ENCODE assay signal across 10 cellular contexts in genomic region chr2:74439373-74440004, GRCh38. TPM values are rescaled to one million over a fixed set of nuclear protein-coding genes. Genes with fewer than 3 reads are reported as not detected.
A peak's percentile ranks its signal among the peaks of the same experiment; 100 is the strongest.
DNase-seq lines count a peak whose midpoint lies in the region; ATAC-seq, FAIRE-seq and TF ChIP-seq lines count a peak whose summit lies in the region.
"Had no signal": no experiment of that assay in that cellular context is flagged by ENCODE, and none has a peak within 500 bp of the region (broad histone marks: within the 10 kb centered on the region; RNA-seq: fewer than 3 reads in every experiment).

No MANE protein-coding gene starts in this region.

- no peak for TF ChIP-seq POLR2A in GM12878 (IDR thresholded peaks at IDR 0.05; ENCODE audit: low read depth, low read length)
- TF ChIP-seq POLR2A in stomach (IDR thresholded peaks at IDR 0.05) = no peak

- SMC1A ChIA-PET in GM12878 (lab: Charles Lee; ENCODE audit: uncharacterized antibody, unreplicated experiment) = interaction anchor here (0.6 to 2.0 kb wide), 8 partner anchors 8 to 132 kb away, joined by 3 to 8 read pairs (median 4); partner anchors contain the start of genes C2orf81, INO80B, MRPL53 and WBP1

- peak overlapping the region; percentile 95 for H3K4me3 Mint-ChIP-seq in HFFc6

- no peak for ATAC-seq in GM12878

- H3K27ac Mint-ChIP-seq in HFFc6 = peak overlapping the region; percentile 74

- peak overlapping the region; percentile 59; the same call in 1 of the 2 replicates for H2AFZ ChIP-seq in GM12878 (ENCODE audit: control insufficient read depth, low read depth, low read length)

- WGBS in GM12878 (ENCODE audit: insufficient coverage, insufficient replicate concordance, low lambda C conversion rate, missing lambda C conversion rate) = 78% methylated on average over 8 of the region's 8 CpGs
- 19 to 27% (median 25%) methylated on average over 8 of the region's 8 CpGs for WGBS in stomach, 5 donors

- no peaks in the 10 kb centered on the region for H4K20me1 ChIP-seq in GM12878 (ENCODE audit: control insufficient read depth, insufficient read depth)

- no peak for DNase-seq in HFFc6
- DNase-seq in GM12878 (ENCODE audit: low read depth, low spot score) = no peak
- no peak for DNase-seq in stomach
- DNase-seq in GM19239 (ENCODE audit: insufficient read length, low spot score) = no peak
- DNase-seq in cerebellar nuclear complex (lab: John Stamatoyannopoulos, UW) = no peak
- DNase-seq in NOMO-1 treated with DMSO at 0.1 percent for 48 hours (lab: John Stamatoyannopoulos, UW; ENCODE audit: unreplicated experiment) = no peak
- DNase-seq in SIG-M5 (lab: John Stamatoyannopoulos, UW) = no peak
- DNase-seq: NCI-H2107 had no signal

- peaks cover 2 to 10% of the 10 kb centered on the region in 2 experiments; a peak in 3 of 4 replicates for H3K27me3 ChIP-seq in GM12878 (replicated peaks in 1 of 2; ENCODE audit: control insufficient read depth in 2 of 2, insufficient read depth in 2 of 2, low read length in 1 of 2)
- H3K27me3 ChIP-seq in layer of hippocampus (ENCODE audit: control insufficient read depth, insufficient read depth, low read length) = no peaks in the 10 kb centered on the region
- H3K27me3 ChIP-seq in stomach = peaks cover 0 to 37% (median 7%) of the 10 kb centered on the region in 3 donors

- no peaks in the 10 kb centered on the region for H3K9me3 ChIP-seq in GM12878 (replicated peaks; ENCODE audit: control insufficient read depth, insufficient read depth, low read length)
- H3K9me3 ChIP-seq in stomach = no peaks in the 10 kb centered on the region
- H3K9me3 ChIP-seq: neutrophil had no signal

- no peak for TF ChIP-seq EP300 in GM12878 (IDR thresholded peaks at IDR 0.05; ENCODE audit: borderline replicate concordance in 1 of 2, control insufficient read depth in 1 of 2, low read depth in 2 of 2, low read length in 2 of 2)
- TF ChIP-seq EP300 in stomach (IDR thresholded peaks at IDR 0.05) = no peak

- no peaks in the 10 kb centered on the region for H3K36me3 Mint-ChIP-seq in HFFc6 (ENCODE audit: low read depth)

- intact Hi-C loops in GM12878 (cut with micrococcal nuclease; ENCODE audit: unreplicated experiment) (no loop called here), stomach (cut with DNase I; ENCODE audit: low total_unique reads) (no loop called here)

- BruUV-seq in GM12878 (replicated peaks; lab: Mats Ljungman, UMichigan) = no TSS peak

- H3K4me2 ChIP-seq in GM12878 (ENCODE audit: control insufficient read depth, insufficient read depth) = peak overlapping the region; percentile 81

- CTCF ChIA-PET in GM12878 (lab: Yijun Ruan, JAX) = interaction anchor here (0.8 to 2.5 kb wide), 7 partner anchors 8 to 149 kb away, joined by 3 to 12 read pairs (median 3); partner anchors contain the start of genes C2orf81, INO80B, MRPL53 and WDR54

- no peaks in the 10 kb centered on the region; the same call in 1 of the 2 replicates for H3K27me3 Mint-ChIP-seq in HFFc6 (ENCODE audit: insufficient read depth)

- POLR2A ChIA-PET in GM12878 (lab: Charles Lee) = interaction anchor here (0.5 to 3.4 kb wide), 11 partner anchors 8 to 1381 kb away, joined by 3 to 29 read pairs (median 7); partner anchors contain the start of genes C2orf81, INO80B, MOGS and MRPL53

- no peak for TF ChIP-seq RAD21 in GM12878 (IDR thresholded peaks at IDR 0.05; ENCODE audit: insufficient read depth, low read depth, low read length)

- no peaks in the 10 kb centered on the region; the same call in 1 of the 2 replicates for H3K79me2 ChIP-seq in GM12878 (ENCODE audit: control insufficient read depth, insufficient read depth, low read length)

- FAIRE-seq in GM12878 (lab: Jason Lieb, UNC) = peak; percentile 23
- FAIRE-seq in GM19239 (lab: Jason Lieb, UNC) = no peak

- peaks cover 48% of the 10 kb centered on the region for H3K4me1 Mint-ChIP-seq in HFFc6 (ENCODE audit: low read depth)

- RAD21 ChIA-PET in GM12878 (lab: Charles Lee; ENCODE audit: unreplicated experiment) = interaction anchor here (0.7 to 2.3 kb wide), 9 partner anchors 11 to 132 kb away, joined by 3 to 13 read pairs (median 5); partner anchors contain the start of genes C2orf81, INO80B, MRPL53 and WDR54

- TF ChIP-seq CTCF in HFFc6 (IDR thresholded peaks at IDR 0.05) (no peak), GM12878 (IDR thresholded peaks at IDR 0.05 in 2 of 3, conservative IDR thresholded peaks at IDR 0.05 in 1 of 3; ENCODE audit: control insufficient read depth in 2 of 3, extremely low read depth in 1 of 3, insufficient read depth in 1 of 3, low read depth in 3 of 3, low read length in 3 of 3) (no peak), stomach (IDR thresholded peaks at IDR 0.05) (no peak)

- H3K36me3 ChIP-seq in GM12878 (ENCODE audit: control insufficient read depth in 2 of 2, insufficient read depth in 2 of 2, low read length in 1 of 2) = no peaks in the 10 kb centered on the region
- peaks cover 0 to 3% (median 0%) of the 10 kb centered on the region in 4 donors for H3K36me3 ChIP-seq in stomach
- H3K36me3 ChIP-seq: neutrophil had no signal

- no peaks in the 10 kb centered on the region for H3K9me3 Mint-ChIP-seq in HFFc6

- H3K4me1 ChIP-seq in GM12878 (ENCODE audit: control insufficient read depth, insufficient read depth, low read length) (peaks cover 23% of the 10 kb centered on the region), stomach (peaks cover 22 to 72% (median 48%) of the 10 kb centered on the region in 4 donors)

- in situ Hi-C loops in GM12878 (cut with MboI) = no loop called here

- H3K4me3 ChIP-seq in GM12878 = peak overlapping the region; percentile 61; the same call in 1 of the 2 replicates
- H3K4me3 ChIP-seq in stomach = peak overlapping the region; percentile 48 to 56 (median 54)

- H3K27ac ChIP-seq in GM12878 (ENCODE audit: control insufficient read depth, insufficient read depth) (no peak overlapping the region), layer of hippocampus (ENCODE audit: low read depth, low read length) (peak overlapping the region; percentile 95), stomach (peak overlapping the region in 4 of 5 donors; percentile 85 to 93 (median 88))
- H3K27ac ChIP-seq: neutrophil had no signal

- H3K9ac ChIP-seq in GM12878 (ENCODE audit: control insufficient read depth, insufficient read depth, low read length) = peak overlapping the region; percentile 62; the same call in 1 of the 2 replicates

RNA-seq across cellular contexts. Expression of gene RTKN, which starts 2.2 kb away (rescaled TPM):
- total RNA-seq in HFFc6 (2021; fragmentation: NEBNext Ultra II Directional; extraction: Animal tissue kit (Norgen Biotek cat#: 25700)) = 10 to 100 TPM; 12.7 to 14.8 (median 13.6) TPM
- 22.6 and 24.7 TPM in 2 replicates for total RNA-seq in GM12878 (2013; cell fraction: nucleolus; rRNA removed)
- total RNA-seq in GM12878 (2014; rRNA removed) = 8.7 and 9.4 TPM in 2 replicates
- total RNA-seq in GM12878 (2014; rRNA removed; fragmentation: Illumina TruSeq; extraction: Trizol) = 4.0 and 5.4 TPM in 2 replicates
- 11.9 and 12.3 TPM in 2 replicates for total RNA-seq in GM12878 (2021)
- 3.7 TPM for polyA plus RNA-seq in GM12878 (2011; ENCODE audit: low read depth)
- 1.8 and 3.2 TPM in 2 replicates for polyA plus RNA-seq in GM12878 (2011; rRNA removed)
- 2.9 and 4.0 TPM in 2 replicates for polyA plus RNA-seq in GM12878 (2011; cell fraction: cytosol; rRNA removed)
- polyA plus RNA-seq in GM12878 (2011; cell fraction: nucleus; rRNA removed) = 14.3 and 20.0 TPM in 2 replicates
- polyA plus RNA-seq in GM12878 (2012) = 6.4 and 7.4 TPM in 2 replicates
- polyA plus RNA-seq in GM12878 (2014; fragmentation: Illumina TruSeq; extraction: Trizol) = 2.8 and 6.0 TPM in 2 replicates
- polyA plus RNA-seq in GM12878 (2014; fragmentation: Nextera tagmentation; extraction: Ambion mirVana) = under 1 TPM; 0.50 to 0.91 TPM
- polyA plus RNA-seq in GM12878 (2014; rRNA removed) = 12.3 and 16.1 TPM in 2 replicates
- 1 to 10 TPM; 4.8 to 5.3 TPM for polyA plus RNA-seq in GM12878 (2016; fragmentation: Nextera tagmentation; extraction: Ambion mirVana)
- polyA minus RNA-seq in GM12878 (2011; rRNA and poly(A)+ RNA removed) = 3.5 and 5.3 TPM in 2 replicates
- polyA minus RNA-seq in GM12878 (2011; cell fraction: cytosol; rRNA and poly(A)+ RNA removed) = 2.0 and 2.1 TPM in 2 replicates
- polyA minus RNA-seq in GM12878 (2011; cell fraction: nucleus; rRNA and poly(A)+ RNA removed) = 6.4 and 8.7 TPM in 2 replicates
- total RNA-seq in stomach = 100 to 1,000 TPM in 2 of 5 donors, 10 to 100 TPM in 3; 16.5 to 125 (median 27.4) TPM
- polyA plus RNA-seq in stomach = 10 to 100 TPM; 10.8 to 27.3 (median 23.2) TPM

RNA-seq across cellular contexts. Expression of gene INO80B, which starts 15.4 kb away (rescaled TPM):
- 10 to 100 TPM; 18.4 to 26.9 (median 21.4) TPM for total RNA-seq in HFFc6 (2021; fragmentation: NEBNext Ultra II Directional; extraction: Animal tissue kit (Norgen Biotek cat#: 25700))
- 54.1 and 56.3 TPM in 2 replicates for total RNA-seq in GM12878 (2013; cell fraction: nucleolus; rRNA removed)
- 14.8 and 16.5 TPM in 2 replicates for total RNA-seq in GM12878 (2014; rRNA removed)
- 11.0 and 11.2 TPM in 2 replicates for total RNA-seq in GM12878 (2014; rRNA removed; fragmentation: Illumina TruSeq; extraction: Trizol)
- 26.7 and 26.9 TPM in 2 replicates for total RNA-seq in GM12878 (2021)
- 6.3 TPM for polyA plus RNA-seq in GM12878 (2011; ENCODE audit: low read depth)
- polyA plus RNA-seq in GM12878 (2011; rRNA removed) = 11.3 and 14.8 TPM in 2 replicates
- 8.0 and 8.9 TPM in 2 replicates for polyA plus RNA-seq in GM12878 (2011; cell fraction: cytosol; rRNA removed)
- 70.4 and 72.7 TPM in 2 replicates for polyA plus RNA-seq in GM12878 (2011; cell fraction: nucleus; rRNA removed)
- 21.6 and 22.4 TPM in 2 replicates for polyA plus RNA-seq in GM12878 (2012)
- 13.7 and 15.0 TPM in 2 replicates for polyA plus RNA-seq in GM12878 (2014; fragmentation: Illumina TruSeq; extraction: Trizol)
- polyA plus RNA-seq in GM12878 (2014; fragmentation: Nextera tagmentation; extraction: Ambion mirVana) = 1 to 10 TPM; 1.3 to 1.8 TPM
- 16.7 and 21.3 TPM in 2 replicates for polyA plus RNA-seq in GM12878 (2014; rRNA removed)
- polyA plus RNA-seq in GM12878 (2016; fragmentation: Nextera tagmentation; extraction: Ambion mirVana) = 1 to 10 TPM; 5.0 to 6.7 TPM
- 4.7 and 5.7 TPM in 2 replicates for polyA minus RNA-seq in GM12878 (2011; rRNA and poly(A)+ RNA removed)
- polyA minus RNA-seq in GM12878 (2011; cell fraction: cytosol; rRNA and poly(A)+ RNA removed) = 2.4 TPM in 1 of 2 replicates, not detected in the other
- 14.5 and 26.4 TPM in 2 replicates for polyA minus RNA-seq in GM12878 (2011; cell fraction: nucleus; rRNA and poly(A)+ RNA removed)
- 10 to 100 TPM in 2 of 5 donors, 1 to 10 TPM in 2, not detected in 1; 4.7 to 44.5 (median 11.1) TPM for total RNA-seq in stomach
- polyA plus RNA-seq in stomach = 10 to 100 TPM; 32.2 to 52.2 (median 51.9) TPM

RNA-seq across cellular contexts. Expression of gene WDR54, which starts 18.0 kb away (rescaled TPM):
- total RNA-seq in HFFc6 (2021; fragmentation: NEBNext Ultra II Directional; extraction: Animal tissue kit (Norgen Biotek cat#: 25700)) = 10 to 100 TPM; 30.7 to 37.7 (median 33.4) TPM
- total RNA-seq in GM12878 (2013; cell fraction: nucleolus; rRNA removed) = 58.9 and 61.5 TPM in 2 replicates
- 71.8 and 77.1 TPM in 2 replicates for total RNA-seq in GM12878 (2014; rRNA removed)
- total RNA-seq in GM12878 (2014; rRNA removed; fragmentation: Illumina TruSeq; extraction: Trizol) = 38.2 and 39.0 TPM in 2 replicates
- total RNA-seq in GM12878 (2021) = 64.8 and 66.0 TPM in 2 replicates
- 64.2 TPM for polyA plus RNA-seq in GM12878 (2011; ENCODE audit: low read depth)
- 72.2 and 116 TPM in 2 replicates for polyA plus RNA-seq in GM12878 (2011; rRNA removed)
- 215 and 228 TPM in 2 replicates for polyA plus RNA-seq in GM12878 (2011; cell fraction: cytosol; rRNA removed)
- 204 and 286 TPM in 2 replicates for polyA plus RNA-seq in GM12878 (2011; cell fraction: nucleus; rRNA removed)
- 92.9 and 130 TPM in 2 replicates for polyA plus RNA-seq in GM12878 (2012)
- polyA plus RNA-seq in GM12878 (2014; fragmentation: Illumina TruSeq; extraction: Trizol) = 22.3 and 43.0 TPM in 2 replicates
- 10 to 100 TPM; 88.7 to 89.5 TPM for polyA plus RNA-seq in GM12878 (2014; fragmentation: Nextera tagmentation; extraction: Ambion mirVana)
- polyA plus RNA-seq in GM12878 (2014; rRNA removed) = 80.8 and 90.9 TPM in 2 replicates
- 100 to 1,000 TPM; 104 to 116 TPM for polyA plus RNA-seq in GM12878 (2016; fragmentation: Nextera tagmentation; extraction: Ambion mirVana)
- polyA minus RNA-seq in GM12878 (2011; rRNA and poly(A)+ RNA removed) = 151 and 248 TPM in 2 replicates
- polyA minus RNA-seq in GM12878 (2011; cell fraction: cytosol; rRNA and poly(A)+ RNA removed) = 50.4 and 56.4 TPM in 2 replicates
- polyA minus RNA-seq in GM12878 (2011; cell fraction: nucleus; rRNA and poly(A)+ RNA removed) = 41.8 and 61.0 TPM in 2 replicates
- total RNA-seq in stomach = 1 to 10 TPM in 4 of 5 donors, not detected in 1; 3.5 to 9.8 (median 7.3) TPM
- 10 to 100 TPM; 10.5 to 12.8 (median 12.5) TPM for polyA plus RNA-seq in stomach

RNA-seq across cellular contexts. Expression of gene C2orf81, which starts 18.1 kb away (rescaled TPM):
- 1 to 10 TPM in 5 of 6 experiments, under 1 TPM in 1; 0.53 to 2.3 (median 1.4) TPM for total RNA-seq in HFFc6 (2021; fragmentation: NEBNext Ultra II Directional; extraction: Animal tissue kit (Norgen Biotek cat#: 25700))
- total RNA-seq in GM12878 (2013; cell fraction: nucleolus; rRNA removed) = 3.2 and 4.9 TPM in 2 replicates
- total RNA-seq in GM12878 (2014; rRNA removed) (3.7 and 4.4 TPM in 2 replicates), GM12878 (2014; rRNA removed; fragmentation: Illumina TruSeq; extraction: Trizol) (1.3 and 2.0 TPM in 2 replicates), GM12878 (2021) (9.5 and 9.8 TPM in 2 replicates), stomach (1 to 10 TPM in 2 of 5 donors, not detected in 3; 2.7 to 3.5 TPM)
- polyA plus RNA-seq in GM12878 (2011; ENCODE audit: low read depth) = 1.8 TPM
- polyA plus RNA-seq in GM12878 (2011; rRNA removed) (0.81 and 1.1 TPM in 2 replicates), GM12878 (2014; fragmentation: Illumina TruSeq; extraction: Trizol) (0.57 and 1.7 TPM in 2 replicates), GM12878 (2014; fragmentation: Nextera tagmentation; extraction: Ambion mirVana) (under 1 TPM; 0.10 to 0.27 TPM), GM12878 (2014; rRNA removed) (4.8 and 6.3 TPM in 2 replicates), GM12878 (2016; fragmentation: Nextera tagmentation; extraction: Ambion mirVana) (1 to 10 TPM; 3.3 to 3.5 TPM), stomach (1 to 10 TPM; 1.7 to 2.2 (median 2.1) TPM)
- 2.4 and 2.5 TPM in 2 replicates for polyA plus RNA-seq in GM12878 (2011; cell fraction: cytosol; rRNA removed)
- 2.6 and 3.7 TPM in 2 replicates for polyA plus RNA-seq in GM12878 (2011; cell fraction: nucleus; rRNA removed)
- polyA plus RNA-seq in GM12878 (2012) = 4.2 and 5.5 TPM in 2 replicates
- polyA minus RNA-seq in GM12878 (2011; rRNA and poly(A)+ RNA removed) = 0.66 and 2.6 TPM in 2 replicates
- polyA minus RNA-seq in GM12878 (2011; cell fraction: cytosol; rRNA and poly(A)+ RNA removed) = 1.0 and 1.6 TPM in 2 replicates
- 0.73 and 1.7 TPM in 2 replicates for polyA minus RNA-seq in GM12878 (2011; cell fraction: nucleus; rRNA and poly(A)+ RNA removed)

RNA-seq across cellular contexts. Expression of gene WBP1, which starts 18.7 kb away (rescaled TPM):
- 10 to 100 TPM; 51.0 to 73.1 (median 56.7) TPM for total RNA-seq in HFFc6 (2021; fragmentation: NEBNext Ultra II Directional; extraction: Animal tissue kit (Norgen Biotek cat#: 25700))
- 43.3 and 49.4 TPM in 2 replicates for total RNA-seq in GM12878 (2013; cell fraction: nucleolus; rRNA removed)
- total RNA-seq in GM12878 (2014; rRNA removed) (46.3 and 53.3 TPM in 2 replicates), GM12878 (2014; rRNA removed; fragmentation: Illumina TruSeq; extraction: Trizol) (23.6 and 25.5 TPM in 2 replicates), GM12878 (2021) (42.5 and 46.6 TPM in 2 replicates), stomach (10 to 100 TPM in 4 of 5 donors, 1 to 10 TPM in 1; 1.8 to 59.4 (median 21.7) TPM)
- 29.8 TPM for polyA plus RNA-seq in GM12878 (2011; ENCODE audit: low read depth)
- polyA plus RNA-seq in GM12878 (2011; rRNA removed) (27.2 and 43.0 TPM in 2 replicates), GM12878 (2014; fragmentation: Illumina TruSeq; extraction: Trizol) (20.4 and 47.7 TPM in 2 replicates), GM12878 (2014; fragmentation: Nextera tagmentation; extraction: Ambion mirVana) (10 to 100 TPM in 1 of 2 experiments, 1 to 10 TPM in 1; 4.2 to 11.5 TPM), GM12878 (2014; rRNA removed) (76.8 and 78.0 TPM in 2 replicates), GM12878 (2016; fragmentation: Nextera tagmentation; extraction: Ambion mirVana) (10 to 100 TPM; 38.5 to 44.6 TPM), stomach (10 to 100 TPM; 78.9 to 82.4 (median 82.3) TPM)
- polyA plus RNA-seq in GM12878 (2011; cell fraction: cytosol; rRNA removed) = 77.7 and 89.4 TPM in 2 replicates
- 332 and 388 TPM in 2 replicates for polyA plus RNA-seq in GM12878 (2011; cell fraction: nucleus; rRNA removed)
- 65.8 and 66.5 TPM in 2 replicates for polyA plus RNA-seq in GM12878 (2012)
- 19.5 and 28.5 TPM in 2 replicates for polyA minus RNA-seq in GM12878 (2011; rRNA and poly(A)+ RNA removed)
- polyA minus RNA-seq in GM12878 (2011; cell fraction: cytosol; rRNA and poly(A)+ RNA removed) = 5.3 and 7.4 TPM in 2 replicates
- polyA minus RNA-seq in GM12878 (2011; cell fraction: nucleus; rRNA and poly(A)+ RNA removed) = 33.2 and 55.6 TPM in 2 replicates
